ENCODE assay signal across 20 cellular contexts in genomic region chr1:218679988-218680743, GRCh38.
"Had no signal": no experiment of that assay in that cellular context is flagged by ENCODE, and none has a peak within 500 bp of the region (broad histone marks: within the 10 kb centered on the region; RNA-seq: fewer than 3 reads in every experiment).

No MANE protein-coding gene starts in this region.

- H3K4me3 ChIP-seq: adrenal gland, cardiac muscle cell, dorsolateral prefrontal cortex, gastroesophageal sphincter, lower lobe of right lung, thoracic aorta, upper lobe of right lung had no signal

- DNase-seq: activated CD4-positive, alpha-beta T cell treated with anti-CD3 and anti-CD28 coated beads, Interleukin-2, amount 50 U/mL, for 4 hours; activated gamma-delta T cell; adrenal gland; dorsolateral prefrontal cortex; immature natural killer cell; left colon; lower lobe of right lung; midbrain; small intestine; stimulated activated CD4-positive, alpha-beta T cell treated with anti-CD3 and anti-CD28 coated beads, Interleukin-4, amount 100 ng/mL, for 24 hours; upper lobe of right lung had no signal

- H3K27me3 Mint-ChIP-seq: activated naive CD4-positive, alpha-beta T cell treated with anti-CD3 and anti-CD28 coated beads, Interleukin-2, amount 50 U/mL, for 24 hours had no signal

- H3K36me3 ChIP-seq: adrenal gland, cardiac muscle cell, gastroesophageal sphincter, lower lobe of right lung, thoracic aorta, upper lobe of right lung had no signal

- H3K4me3 Mint-ChIP-seq: activated naive CD4-positive, alpha-beta T cell treated with anti-CD3 and anti-CD28 coated beads, Interleukin-2, amount 50 U/mL, for 24 hours; immature natural killer cell; nephron; stimulated activated effector memory CD8-positive, alpha-beta T cell treated with anti-CD3 and anti-CD28 coated beads, Interleukin-12 subunit alpha, Interleukin-12 subunit beta, amount 100 ng/mL, for 72 hours; T-helper 2 cell treated with Interferon-gamma antibody and Interleukin-4, amounts not matched to agents 5 μg/mL and 100 μg/mL, for 36 hours had no signal

- H3K9me3 ChIP-seq: adrenal gland, gastroesophageal sphincter, lower lobe of right lung, thoracic aorta, upper lobe of right lung had no signal

- ATAC-seq: gastroesophageal sphincter; left colon; lower lobe of right lung; stimulated activated effector memory CD8-positive, alpha-beta T cell treated with anti-CD3 and anti-CD28 coated beads, Interleukin-12 subunit alpha, Interleukin-12 subunit beta, amount 100 ng/mL, for 72 hours; upper lobe of right lung had no signal

- H3K9me3 Mint-ChIP-seq: activated naive CD4-positive, alpha-beta T cell treated with anti-CD3 and anti-CD28 coated beads, Interleukin-2, amount 50 U/mL, for 24 hours; T-helper 2 cell treated with Interferon-gamma antibody and Interleukin-4, amounts not matched to agents 5 μg/mL and 100 μg/mL, for 36 hours had no signal

- H3K4me1 ChIP-seq: adrenal gland, gastroesophageal sphincter, lower lobe of right lung, upper lobe of right lung had no signal

- H3K36me3 Mint-ChIP-seq: activated naive CD4-positive, alpha-beta T cell treated with anti-CD3 and anti-CD28 coated beads, Interleukin-2, amount 50 U/mL, for 24 hours; immature natural killer cell; stimulated activated effector memory CD8-positive, alpha-beta T cell treated with anti-CD3 and anti-CD28 coated beads, Interleukin-12 subunit alpha, Interleukin-12 subunit beta, amount 100 ng/mL, for 72 hours had no signal

- FAIRE-seq: astrocyte, small intestine, TTC549 had no signal

- H3K27ac ChIP-seq: adrenal gland, cardiac muscle cell, dorsolateral prefrontal cortex, gastroesophageal sphincter, lower lobe of right lung, thoracic aorta, upper lobe of right lung had no signal

- H3K27me3 ChIP-seq: adrenal gland, cardiac muscle cell, gastroesophageal sphincter, upper lobe of right lung had no signal

- H3K4me1 Mint-ChIP-seq: activated naive CD4-positive, alpha-beta T cell treated with anti-CD3 and anti-CD28 coated beads, Interleukin-2, amount 50 U/mL, for 24 hours; immature natural killer cell; stimulated activated effector memory CD8-positive, alpha-beta T cell treated with anti-CD3 and anti-CD28 coated beads, Interleukin-12 subunit alpha, Interleukin-12 subunit beta, amount 100 ng/mL, for 72 hours had no signal

- H3K27ac Mint-ChIP-seq: activated naive CD4-positive, alpha-beta T cell treated with anti-CD3 and anti-CD28 coated beads, Interleukin-2, amount 50 U/mL, for 24 hours; immature natural killer cell; stimulated activated effector memory CD8-positive, alpha-beta T cell treated with anti-CD3 and anti-CD28 coated beads, Interleukin-12 subunit alpha, Interleukin-12 subunit beta, amount 100 ng/mL, for 72 hours; T-helper 2 cell treated with Interferon-gamma antibody and Interleukin-4, amounts not matched to agents 5 μg/mL and 100 μg/mL, for 36 hours had no signal
